21 cellular contexts compared by ENCODE assay signal in genomic region chr5:88677502-88677901, GRCh38.
DNase-seq lines count a peak whose midpoint lies in the region; ATAC-seq and TF ChIP-seq lines count a peak whose summit lies in the region.
"Had no signal": no experiment of that assay in that cellular context is flagged by ENCODE, and none has a peak within 500 bp of the region (broad histone marks: within the 10 kb centered on the region; RNA-seq: fewer than 3 reads in every experiment).

No MANE protein-coding gene starts in this region.

- no peak overlapping the region for H2AFZ ChIP-seq in OCI-LY7 (ENCODE audit: low read length)

- intact Hi-C loops in OCI-LY7 (cut with micrococcal nuclease; ENCODE audit: unreplicated experiment) (loop anchor here (5.0 kb wide), 2 partner anchors 175 to 1730 kb away; partner anchors contain the start of gene CETN3), left ventricle myocardium superior (cut with micrococcal nuclease) (loop anchor here (10.0 kb wide), 1 partner anchor 543 kb away; no protein-coding TSS in a partner anchor)

- no peaks in the 10 kb centered on the region for H3K36me3 ChIP-seq in OCI-LY7 (ENCODE audit: insufficient read depth, low read length)
- H3K36me3 ChIP-seq: BLaER1 treated with 17β-estradiol and CSF1 and Interleukin-3, amounts not matched to agents 10 nM and 100 nM; heart right ventricle; suprapubic skin had no signal

- no peaks in the 10 kb centered on the region for H4K20me1 ChIP-seq in OCI-LY7 (ENCODE audit: insufficient read depth, low read length)

- H3K27ac ChIP-seq in OCI-LY7 (ENCODE audit: low read depth, low read length, poor library complexity, severe bottlenecking) (no peak overlapping the region), cingulate gyrus (ENCODE audit: low read depth, low read length) (peak overlapping the region; percentile 98)
- H3K27ac ChIP-seq: BLaER1 treated with 17β-estradiol and CSF1 and Interleukin-3, amounts not matched to agents 10 nM and 100 nM; heart right ventricle; suprapubic skin had no signal

- POLR2A ChIA-PET in OCI-LY7 (lab: Charles Lee) = interaction anchor here (0.7 to 1.4 kb wide), 3 partner anchors 19 to 907 kb away, joined by 3 to 4 read pairs (median 3); no protein-coding TSS in a partner anchor

- BruUV-seq in OCI-LY7 (replicated peaks; lab: Mats Ljungman, UMichigan) = no TSS peak

- H3K4me1 ChIP-seq in OCI-LY7 (ENCODE audit: insufficient read depth, low read length, poor library complexity, severe bottlenecking) = peaks cover 31% of the 10 kb centered on the region

- CTCF ChIA-PET in OCI-LY7 (lab: Charles Lee; ENCODE audit: unreplicated experiment) = no interaction called here

- no peaks in the 10 kb centered on the region; the same call in 1 of the 2 replicates for H3K79me2 ChIP-seq in OCI-LY7 (ENCODE audit: insufficient read depth, low read depth, low read length)

- TF ChIP-seq CTCF in OCI-LY7 (conservative IDR thresholded peaks at IDR 0.05; ENCODE audit: low read length) = no peak

- DNase-seq in DMS 273 (lab: John Stamatoyannopoulos, UW; ENCODE audit: unreplicated experiment) (peak; percentile 46), DMS 273 treated with DMSO at 0.1 percent for 48 hours (lab: John Stamatoyannopoulos, UW) (no peak), OCI-LY7 (ENCODE audit: low spot score) (no peak), retina (peak; percentile 44), HUDEP-2 (lab: John Stamatoyannopoulos, UW; ENCODE audit: unreplicated experiment in 76 of 76) (no peak), left ventricle myocardium superior (no peak)
- DNase-seq: activated CD4-positive, CD25-positive, alpha-beta regulatory T cell; activated CD8-positive, alpha-beta memory T cell treated with anti-CD3 and anti-CD28 coated beads for 24 hours; activated naive CD8-positive, alpha-beta T cell treated with anti-CD3 and anti-CD28 coated beads, Interleukin-2, amount 50 U/mL, for 24 hours; activated T-cell treated with anti-CD3 and anti-CD28 coated beads, Interleukin-2, amount 50 U/mL, for 72 hours; GDM1; heart right ventricle; mammary epithelial cell; MV-4-11; NCI-H1930; NCI-H510A; SHP77 had no signal

- H3K4me2 ChIP-seq in OCI-LY7 (ENCODE audit: low read length) = peak overlapping the region; percentile 94
- H3K4me2 ChIP-seq: BLaER1 treated with 17β-estradiol and CSF1 and Interleukin-3, amounts not matched to agents 10 nM and 100 nM had no signal

- H3K9me3 ChIP-seq in OCI-LY7 (ENCODE audit: low read length) = no peaks in the 10 kb centered on the region
- H3K9me3 ChIP-seq: heart right ventricle, suprapubic skin had no signal

- H3K9me2 ChIP-seq in OCI-LY7 (ENCODE audit: insufficient read depth, low read length) = no peaks in the 10 kb centered on the region

- ATAC-seq in HG03571 (IDR thresholded peaks at IDR 0.05; ENCODE audit: unreplicated experiment) = no peak
- no peak for ATAC-seq in left ventricle myocardium superior
- ATAC-seq: activated naive CD8-positive, alpha-beta T cell treated with anti-CD3 and anti-CD28 coated beads, Interleukin-2, amount 50 U/mL, for 24 hours; activated T-cell treated with anti-CD3 and anti-CD28 coated beads, Interleukin-2, amount 50 U/mL, for 72 hours; heart right ventricle had no signal

- H3K4me3 ChIP-seq in OCI-LY7 (ENCODE audit: low read depth, low read length, poor library complexity, severe bottlenecking) = peak overlapping the region; percentile 72
- H3K4me3 ChIP-seq: BLaER1 treated with 17β-estradiol and CSF1 and Interleukin-3, amounts not matched to agents 10 nM and 100 nM; heart right ventricle; suprapubic skin had no signal

Comparison
In these comparisons a context has a peak if more than half of its experiments do, and no peak if none do; other contexts are left out.
1. DNase-seq: peak in DMS 273 (single experiment) and retina (single experiment); none in DMS 273 treated with DMSO at 0.1 percent for 48 hours (single experiment), OCI-LY7 (single experiment), HUDEP-2 (0 of 76) and left ventricle myocardium superior (single experiment).